3 cellular contexts compared by ENCODE assay signal in genomic region chr3:185109012-185109411, GRCh38. TPM values are rescaled to one million over a fixed set of nuclear protein-coding genes. Genes with fewer than 3 reads are reported as not detected.
"Had no signal": no experiment of that assay in that cellular context is flagged by ENCODE, and none has a peak within 500 bp of the region (broad histone marks: within the 10 kb centered on the region; RNA-seq: fewer than 3 reads in every experiment).

No MANE protein-coding gene starts in this region.

RNA-seq across cellular contexts. Expression of gene C3orf70, which starts 43.8 kb away (rescaled TPM):
- total RNA-seq: activated B cell treated with CpG ODN at 0.5 μM for 24 hours; activated CD4-positive, alpha-beta memory T cell treated with anti-CD3 and anti-CD28 coated beads for 36 hours; T-cell had no signal
